11 cellular contexts compared by ENCODE assay signal in genomic region chr3:86702381-86702958, GRCh38.
DNase-seq lines count a peak whose midpoint lies in the region; ATAC-seq, FAIRE-seq and TF ChIP-seq lines count a peak whose summit lies in the region.
"Had no signal": no experiment of that assay in that cellular context is flagged by ENCODE, and none has a peak within 500 bp of the region (broad histone marks: within the 10 kb centered on the region; RNA-seq: fewer than 3 reads in every experiment).

No MANE protein-coding gene starts in this region.

- H3K27ac ChIP-seq in GM12878 (ENCODE audit: control insufficient read depth, insufficient read depth), result no peak overlapping the region
- H3K27ac ChIP-seq: pancreas had no signal

- POLR2A ChIA-PET in GM12878 (lab: Charles Lee), result no interaction called here

- H3K36me3 ChIP-seq in GM12878 (ENCODE audit: control insufficient read depth in 2 of 2, insufficient read depth in 2 of 2, low read length in 1 of 2), result no peaks in the 10 kb centered on the region
- H3K36me3 ChIP-seq: pancreas had no signal

- no peaks in the 10 kb centered on the region for H3K27me3 ChIP-seq in GM12878 (replicated peaks in 1 of 2; ENCODE audit: control insufficient read depth in 2 of 2, insufficient read depth in 2 of 2, low read length in 1 of 2)
- H3K27me3 ChIP-seq: pancreas had no signal

- no peaks in the 10 kb centered on the region for H3K9me3 ChIP-seq in GM12878 (replicated peaks; ENCODE audit: control insufficient read depth, insufficient read depth, low read length)
- H3K9me3 ChIP-seq: pancreas had no signal

- no peaks in the 10 kb centered on the region for H3K4me1 Mint-ChIP-seq in nephron progenitor cell
- no peaks in the 10 kb centered on the region for H3K4me1 Mint-ChIP-seq in activated naive CD4-positive, alpha-beta T cell treated with anti-CD3 and anti-CD28 coated beads, Interleukin-2, amount 10 ng/mL, durations not matched to agents 7 days and 5 days
- H3K4me1 Mint-ChIP-seq: activated naive CD8-positive, alpha-beta T cell treated with anti-CD3 and anti-CD28 coated beads, Interleukin-2, amount 10 ng/mL, durations not matched to agents 7 days and 5 days had no signal

- TF ChIP-seq CTCF in GM12878 (IDR thresholded peaks at IDR 0.05 in 2 of 3, conservative IDR thresholded peaks at IDR 0.05 in 1 of 3; ENCODE audit: control insufficient read depth in 2 of 3, extremely low read depth in 1 of 3, insufficient read depth in 1 of 3, low read depth in 3 of 3, low read length in 3 of 3), result peak; percentile 40 to 44 (median 41); a peak in 4 of 6 replicates
- peak; percentile 66 for TF ChIP-seq CTCF in nephron progenitor cell (IDR thresholded peaks at IDR 0.05)

- no peak overlapping the region for H2AFZ ChIP-seq in GM12878 (ENCODE audit: control insufficient read depth, low read depth, low read length)

- no peak overlapping the region for H3K9ac ChIP-seq in GM12878 (ENCODE audit: control insufficient read depth, insufficient read depth, low read length)

- no peak for TF ChIP-seq EP300 in GM12878 (IDR thresholded peaks at IDR 0.05; ENCODE audit: borderline replicate concordance in 1 of 2, control insufficient read depth in 1 of 2, low read depth in 2 of 2, low read length in 2 of 2)

- peak; percentile 23; the same call in 1 of the 3 replicates for ATAC-seq in GM12878
- ATAC-seq: pancreas had no signal

- BruUV-seq in GM12878 (replicated peaks; lab: Mats Ljungman, UMichigan), result no TSS peak

- H3K27me3 Mint-ChIP-seq in nephron progenitor cell (ENCODE audit: low read depth, poor library complexity), result no peaks in the 10 kb centered on the region
- H3K27me3 Mint-ChIP-seq in activated naive CD4-positive, alpha-beta T cell treated with anti-CD3 and anti-CD28 coated beads, Interleukin-2, amount 10 ng/mL, durations not matched to agents 7 days and 5 days, result no peaks in the 10 kb centered on the region
- H3K27me3 Mint-ChIP-seq: activated naive CD8-positive, alpha-beta T cell treated with anti-CD3 and anti-CD28 coated beads, Interleukin-2, amount 10 ng/mL, durations not matched to agents 7 days and 5 days; stimulated activated naive CD8-positive, alpha-beta T cell treated with anti-CD3 and anti-CD28 coated beads, Interleukin-15, Interleukin-2, amounts not matched to agents 100 ng/mL and 50 ng/mL, for 24 hours had no signal

- H3K4me3 ChIP-seq in GM12878, result no peak overlapping the region
- H3K4me3 ChIP-seq: pancreas had no signal

- intact Hi-C loops in GM12878 (cut with micrococcal nuclease; ENCODE audit: unreplicated experiment), result loop anchor here (10.0 kb wide), 1 partner anchor 382 kb away; no protein-coding TSS in a partner anchor

- no peaks in the 10 kb centered on the region for H3K79me2 ChIP-seq in GM12878 (ENCODE audit: control insufficient read depth, insufficient read depth, low read length)

- CTCF ChIA-PET in GM12878 (lab: Yijun Ruan, JAX), result interaction anchor here (0.7 to 2.1 kb wide), 9 partner anchors 10 to 465 kb away, joined by 3 to 20 read pairs (median 4); no protein-coding TSS in a partner anchor
- CTCF ChIA-PET in activated naive CD4-positive, alpha-beta T cell treated with anti-CD3 and anti-CD28 coated beads, Interleukin-2, amount 10 ng/mL, durations not matched to agents 7 days and 5 days (lab: Charles Lee), result interaction anchor here (1.3 kb wide), 1 partner anchor 11 kb away, joined by 3 read pairs; no protein-coding TSS in a partner anchor

- FAIRE-seq in GM12878 (lab: Jason Lieb, UNC), result no peak
- FAIRE-seq: pancreas had no signal

- WGBS in GM12878 (ENCODE audit: insufficient coverage, insufficient replicate concordance, low lambda C conversion rate, missing lambda C conversion rate), result 0% methylated on average over 1 of the region's 1 CpG

- RAD21 ChIA-PET in GM12878 (lab: Charles Lee; ENCODE audit: unreplicated experiment), result no interaction called here

- no peak overlapping the region for H3K4me3 Mint-ChIP-seq in nephron progenitor cell
- no peak overlapping the region for H3K4me3 Mint-ChIP-seq in activated naive CD4-positive, alpha-beta T cell treated with anti-CD3 and anti-CD28 coated beads, Interleukin-2, amount 10 ng/mL, durations not matched to agents 7 days and 5 days
- H3K4me3 Mint-ChIP-seq: activated naive CD8-positive, alpha-beta T cell treated with anti-CD3 and anti-CD28 coated beads, Interleukin-2, amount 10 ng/mL, durations not matched to agents 7 days and 5 days; stimulated activated naive CD8-positive, alpha-beta T cell treated with anti-CD3 and anti-CD28 coated beads, Interleukin-15, Interleukin-2, amounts not matched to agents 100 ng/mL and 50 ng/mL, for 24 hours had no signal

- no peaks in the 10 kb centered on the region for H3K4me1 ChIP-seq in GM12878 (ENCODE audit: control insufficient read depth, insufficient read depth, low read length)
- H3K4me1 ChIP-seq: pancreas had no signal

- TF ChIP-seq POLR2A in GM12878 (IDR thresholded peaks at IDR 0.05; ENCODE audit: low read depth, low read length), result no peak

- H3K4me2 ChIP-seq in GM12878 (ENCODE audit: control insufficient read depth, insufficient read depth), result no peak overlapping the region

- H3K9me3 Mint-ChIP-seq in nephron progenitor cell, result peaks cover 18% of the 10 kb centered on the region
- no peaks in the 10 kb centered on the region for H3K9me3 Mint-ChIP-seq in activated naive CD4-positive, alpha-beta T cell treated with anti-CD3 and anti-CD28 coated beads, Interleukin-2, amount 10 ng/mL, durations not matched to agents 7 days and 5 days
- H3K9me3 Mint-ChIP-seq: stimulated activated naive CD8-positive, alpha-beta T cell treated with anti-CD3 and anti-CD28 coated beads, Interleukin-15, Interleukin-2, amounts not matched to agents 100 ng/mL and 50 ng/mL, for 24 hours had no signal

- no peak overlapping the region for H3K27ac Mint-ChIP-seq in nephron progenitor cell
- no peak overlapping the region for H3K27ac Mint-ChIP-seq in activated naive CD4-positive, alpha-beta T cell treated with anti-CD3 and anti-CD28 coated beads, Interleukin-2, amount 10 ng/mL, durations not matched to agents 7 days and 5 days
- H3K27ac Mint-ChIP-seq: activated naive CD8-positive, alpha-beta T cell treated with anti-CD3 and anti-CD28 coated beads, Interleukin-2, amount 10 ng/mL, durations not matched to agents 7 days and 5 days; stimulated activated naive CD8-positive, alpha-beta T cell treated with anti-CD3 and anti-CD28 coated beads, Interleukin-15, Interleukin-2, amounts not matched to agents 100 ng/mL and 50 ng/mL, for 24 hours had no signal

- TF ChIP-seq RAD21 in GM12878 (IDR thresholded peaks at IDR 0.05; ENCODE audit: insufficient read depth, low read depth, low read length), result peak; percentile 35; the same call in 1 of the 2 replicates

- H4K20me1 ChIP-seq in GM12878 (ENCODE audit: control insufficient read depth, insufficient read depth), result no peaks in the 10 kb centered on the region

- DNase-seq in GM03348 (ENCODE audit: low spot score) (peak; percentile 37), LHCN-M2 (ENCODE audit: low read depth) (peak; percentile 2), GM12878 (ENCODE audit: low read depth, low spot score) (no peak), nephron progenitor cell (no peak), NCI-H1092 treated with DMSO at 0.1 percent for 48 hours (lab: John Stamatoyannopoulos, UW) (no peak), occipital lobe (lab: John Stamatoyannopoulos, UW) (no peak)
- no peak for DNase-seq in activated naive CD4-positive, alpha-beta T cell treated with anti-CD3 and anti-CD28 coated beads, Interleukin-2, amount 10 ng/mL, durations not matched to agents 7 days and 5 days
- DNase-seq: activated naive CD8-positive, alpha-beta T cell treated with anti-CD3 and anti-CD28 coated beads, Interleukin-2, amount 10 ng/mL, durations not matched to agents 7 days and 5 days; NCI-H446 treated with DMSO at 0.1 percent for 48 hours; pancreas had no signal

- in situ Hi-C loops in GM12878 (cut with MboI), result no loop called here

- SMC1A ChIA-PET in GM12878 (lab: Charles Lee; ENCODE audit: uncharacterized antibody, unreplicated experiment), result interaction anchor here (1.2 to 1.3 kb wide), 3 partner anchors 11 to 466 kb away, joined by 3 to 4 read pairs (median 3); no protein-coding TSS in a partner anchor

- no peaks in the 10 kb centered on the region for H3K36me3 Mint-ChIP-seq in nephron progenitor cell (ENCODE audit: low read depth)
- no peaks in the 10 kb centered on the region for H3K36me3 Mint-ChIP-seq in activated naive CD4-positive, alpha-beta T cell treated with anti-CD3 and anti-CD28 coated beads, Interleukin-2, amount 10 ng/mL, durations not matched to agents 7 days and 5 days
- H3K36me3 Mint-ChIP-seq: activated naive CD8-positive, alpha-beta T cell treated with anti-CD3 and anti-CD28 coated beads, Interleukin-2, amount 10 ng/mL, durations not matched to agents 7 days and 5 days had no signal

TF ChIP-seq in GM12878, 131 proteins besides CTCF, POLR2A, EP300 and RAD21:
- TF ChIP-seq PKNOX1 (IDR thresholded peaks at IDR 0.05), result 0 out of 2 replicates have a peak, but pooled peaks have one; percentile 25
- TF ChIP-seq DPF2 (IDR thresholded peaks at IDR 0.05), result no peak

Comparison
In these comparisons a context has a peak if more than half of its experiments do, and no peak if none do; other contexts are left out.
1. DNase-seq: peak in GM03348 (single experiment) and LHCN-M2 (single experiment); none in GM12878 (single experiment), nephron progenitor cell (single experiment), NCI-H1092 treated with DMSO at 0.1 percent for 48 hours (single experiment), occipital lobe (single experiment) and activated naive CD4-positive, alpha-beta T cell treated with anti-CD3 and anti-CD28 coated beads, Interleukin-2, amount 10 ng/mL, durations not matched to agents 7 days and 5 days (single experiment).